1 cellular context compared by ENCODE assay signal in the genomic region with DNA sequence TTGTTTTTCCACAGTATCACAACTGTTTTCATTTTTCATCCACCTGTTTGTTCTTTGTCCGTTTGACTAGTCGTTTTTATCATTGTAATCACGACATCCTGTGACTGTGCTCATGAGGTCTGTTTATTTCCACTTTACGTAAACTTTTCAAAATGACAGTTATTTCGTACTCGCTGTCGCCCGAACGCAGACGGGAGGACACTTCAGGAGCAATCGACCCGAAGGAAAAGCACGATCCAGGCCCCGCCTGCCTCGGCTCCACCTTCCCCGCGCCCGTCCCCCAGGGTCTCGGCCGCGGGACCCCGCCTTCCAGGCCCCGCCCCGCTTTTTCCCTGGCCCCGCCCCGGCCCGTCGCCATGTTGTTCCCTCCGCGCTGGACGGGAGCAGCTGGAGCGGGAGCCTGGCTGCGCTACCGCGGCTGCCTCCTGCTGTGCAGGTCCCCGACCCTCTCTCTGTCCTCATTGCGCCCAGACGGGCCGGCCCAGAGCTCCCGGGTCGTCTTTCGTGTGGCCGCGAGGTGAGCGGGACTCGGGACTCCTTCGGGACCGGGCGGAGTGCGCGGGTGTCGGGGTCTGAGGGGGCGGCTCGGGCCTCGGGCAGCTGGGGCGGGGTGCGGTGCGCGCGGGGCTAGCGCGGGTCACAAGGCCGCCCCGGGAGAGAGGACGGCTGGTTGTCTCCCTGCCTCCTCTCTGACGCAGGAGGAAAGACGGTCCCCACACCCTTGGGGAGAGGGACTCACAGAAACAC.
A peak's percentile ranks its signal among the peaks of the same experiment; 100 is the strongest.
TF ChIP-seq lines count a peak whose summit lies in the region.

RAB9A (plus strand) TSS at position 357 of the 747 bp plus-strand sequence. CDS start 19,619 bp downstream, outside the sequence.

TF ChIP-seq in HepG2, 621 proteins besides CTCF, POLR2A, EP300 and RAD21 (continued from another document and continues in another):
- TF ChIP-seq, protein P1, sequence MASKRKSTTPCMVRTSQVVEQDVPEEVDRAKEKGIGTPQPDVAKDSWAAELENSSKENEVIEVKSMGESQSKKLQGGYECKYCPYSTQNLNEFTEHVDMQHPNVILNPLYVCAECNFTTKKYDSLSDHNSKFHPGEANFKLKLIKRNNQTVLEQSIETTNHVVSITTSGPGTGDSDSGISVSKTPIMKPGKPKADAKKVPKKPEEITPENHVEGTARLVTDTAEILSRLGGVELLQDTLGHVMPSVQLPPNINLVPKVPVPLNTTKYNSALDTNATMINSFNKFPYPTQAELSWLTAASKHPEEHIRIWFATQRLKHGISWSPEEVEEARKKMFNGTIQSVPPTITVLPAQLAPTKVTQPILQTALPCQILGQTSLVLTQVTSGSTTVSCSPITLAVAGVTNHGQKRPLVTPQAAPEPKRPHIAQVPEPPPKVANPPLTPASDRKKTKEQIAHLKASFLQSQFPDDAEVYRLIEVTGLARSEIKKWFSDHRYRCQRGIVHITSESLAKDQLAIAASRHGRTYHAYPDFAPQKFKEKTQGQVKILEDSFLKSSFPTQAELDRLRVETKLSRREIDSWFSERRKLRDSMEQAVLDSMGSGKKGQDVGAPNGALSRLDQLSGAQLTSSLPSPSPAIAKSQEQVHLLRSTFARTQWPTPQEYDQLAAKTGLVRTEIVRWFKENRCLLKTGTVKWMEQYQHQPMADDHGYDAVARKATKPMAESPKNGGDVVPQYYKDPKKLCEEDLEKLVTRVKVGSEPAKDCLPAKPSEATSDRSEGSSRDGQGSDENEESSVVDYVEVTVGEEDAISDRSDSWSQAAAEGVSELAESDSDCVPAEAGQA (IDR thresholded peaks at IDR 0.05; ENCODE audit: low read depth), result 0 out of 2 replicates have a peak, but pooled peaks have one; percentile 15
- TF ChIP-seq, protein P1 (CRISPR knock-in tag; IDR thresholded peaks at IDR 0.05; ENCODE audit: borderline replicate concordance), result no peak
- no peak for TF ChIP-seq MAFF (IDR thresholded peaks at IDR 0.05; ENCODE audit: low read depth, low read length)
- TF ChIP-seq POLR2AphosphoS5 (IDR thresholded peaks at IDR 0.05; ENCODE audit: low read depth, low read length), result peak; percentile 75
- TF ChIP-seq ZNF770 (CRISPR knock-in tag; IDR thresholded peaks at IDR 0.05), result 0 out of 2 replicates have a peak, but pooled peaks have one; percentile 28
- peak; percentile 12; the same call in 1 of the 2 replicates for TF ChIP-seq PAXIP1 (CRISPR knock-in tag; conservative IDR thresholded peaks at IDR 0.05)
- peak; percentile 53 for TF ChIP-seq DMAP1 (CRISPR knock-in tag; IDR thresholded peaks at IDR 0.05)
- TF ChIP-seq YY1 (IDR thresholded peaks at IDR 0.05; ENCODE audit: insufficient read depth, insufficient replicate concordance, low read depth, low read length), result peak; percentile 89
- TF ChIP-seq SRY (CRISPR knock-in tag; IDR thresholded peaks at IDR 0.05), result 0 out of 2 replicates have a peak, but pooled peaks have one; percentile 31
- no peak for TF ChIP-seq ZNF780A (CRISPR knock-in tag; IDR thresholded peaks at IDR 0.05)
- TF ChIP-seq, protein P2, sequence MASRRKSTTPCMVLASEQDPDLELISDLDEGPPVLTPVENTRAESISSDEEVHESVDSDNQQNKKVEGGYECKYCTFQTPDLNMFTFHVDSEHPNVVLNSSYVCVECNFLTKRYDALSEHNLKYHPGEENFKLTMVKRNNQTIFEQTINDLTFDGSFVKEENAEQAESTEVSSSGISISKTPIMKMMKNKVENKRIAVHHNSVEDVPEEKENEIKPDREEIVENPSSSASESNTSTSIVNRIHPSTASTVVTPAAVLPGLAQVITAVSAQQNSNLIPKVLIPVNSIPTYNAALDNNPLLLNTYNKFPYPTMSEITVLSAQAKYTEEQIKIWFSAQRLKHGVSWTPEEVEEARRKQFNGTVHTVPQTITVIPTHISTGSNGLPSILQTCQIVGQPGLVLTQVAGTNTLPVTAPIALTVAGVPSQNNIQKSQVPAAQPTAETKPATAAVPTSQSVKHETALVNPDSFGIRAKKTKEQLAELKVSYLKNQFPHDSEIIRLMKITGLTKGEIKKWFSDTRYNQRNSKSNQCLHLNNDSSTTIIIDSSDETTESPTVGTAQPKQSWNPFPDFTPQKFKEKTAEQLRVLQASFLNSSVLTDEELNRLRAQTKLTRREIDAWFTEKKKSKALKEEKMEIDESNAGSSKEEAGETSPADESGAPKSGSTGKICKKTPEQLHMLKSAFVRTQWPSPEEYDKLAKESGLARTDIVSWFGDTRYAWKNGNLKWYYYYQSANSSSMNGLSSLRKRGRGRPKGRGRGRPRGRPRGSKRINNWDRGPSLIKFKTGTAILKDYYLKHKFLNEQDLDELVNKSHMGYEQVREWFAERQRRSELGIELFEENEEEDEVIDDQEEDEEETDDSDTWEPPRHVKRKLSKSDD (CRISPR knock-in tag; IDR thresholded peaks at IDR 0.05; ENCODE audit: low read depth), result no peak
- TF ChIP-seq SMARCE1 (IDR thresholded peaks at IDR 0.05; ENCODE audit: borderline replicate concordance), result no peak
- TF ChIP-seq ZNF678 (CRISPR knock-in tag; IDR thresholded peaks at IDR 0.05), result no peak
- TF ChIP-seq KIAA2018 (CRISPR knock-in tag; IDR thresholded peaks at IDR 0.05; ENCODE audit: borderline replicate concordance), result no peak
- TF ChIP-seq THAP11 (CRISPR knock-in tag; IDR thresholded peaks at IDR 0.05), result 0 out of 2 replicates have a peak, but pooled peaks have one; percentile 25
- TF ChIP-seq TAF1 (CRISPR knock-in tag; IDR thresholded peaks at IDR 0.05), result peak; percentile 64
- TF ChIP-seq KDM5B (CRISPR knock-in tag; IDR thresholded peaks at IDR 0.05; ENCODE audit: borderline replicate concordance), result peak; percentile 32; the same call in 1 of the 2 replicates
- TF ChIP-seq ZFP91 (CRISPR knock-in tag; IDR thresholded peaks at IDR 0.05; ENCODE audit: borderline replicate concordance), result peak; percentile 55; the same call in 1 of the 2 replicates
- TF ChIP-seq SALL1 (CRISPR knock-in tag; IDR thresholded peaks at IDR 0.05), result peak; percentile 64
- no peak for TF ChIP-seq PHB2 (IDR thresholded peaks at IDR 0.05; ENCODE audit: partially characterized antibody)
- 0 out of 2 replicates have a peak, but pooled peaks have one; percentile 33 for TF ChIP-seq ZMYM4 (CRISPR knock-in tag; IDR thresholded peaks at IDR 0.05)
- TF ChIP-seq HOXA9 (CRISPR knock-in tag; IDR thresholded peaks at IDR 0.05; ENCODE audit: borderline replicate concordance), result no peak
- TF ChIP-seq KDM2A (CRISPR knock-in tag; IDR thresholded peaks at IDR 0.05; ENCODE audit: borderline replicate concordance, low read depth), result peak; percentile 72; the same call in 1 of the 2 replicates
